ENCODE assay signal across 13 cellular contexts in genomic region chr9:92650839-92651621, GRCh38. TPM values are rescaled to one million over a fixed set of nuclear protein-coding genes. Genes with fewer than 3 reads are reported as not detected.
DNase-seq lines count a peak whose midpoint lies in the region; ATAC-seq and TF ChIP-seq lines count a peak whose summit lies in the region.
"Had no signal": no experiment of that assay in that cellular context is flagged by ENCODE, and none has a peak within 500 bp of the region (broad histone marks: within the 10 kb centered on the region; RNA-seq: fewer than 3 reads in every experiment).

No MANE protein-coding gene starts in this region.

- no peak for TF ChIP-seq CTCF in body of pancreas (IDR thresholded peaks at IDR 0.05)

- H3K4me1 ChIP-seq in body of pancreas (no peaks in the 10 kb centered on the region), rectal smooth muscle tissue (ENCODE audit: control insufficient read depth, insufficient read depth, low read length) (peaks cover 25% of the 10 kb centered on the region)
- no peaks in the 10 kb centered on the region for H3K4me1 ChIP-seq in CD4-positive, alpha-beta memory T cell (ENCODE audit: insufficient read depth, low read length)

- no peaks in the 10 kb centered on the region for H3K9me3 ChIP-seq in body of pancreas
- no peaks in the 10 kb centered on the region for H3K9me3 ChIP-seq in CD4-positive, alpha-beta memory T cell (ENCODE audit: control insufficient read depth in 1 of 2, low read length in 2 of 2)

- H3K9me3 Mint-ChIP-seq in CD4-positive, alpha-beta memory T cell = peaks cover 0 to 8% (median 4%) of the 10 kb centered on the region in 8 donors
- H3K9me3 Mint-ChIP-seq in stimulated activated memory B cell treated with anti-CD40 and anti-IgM and Interleukin-4, amounts not matched to agents 10 μg/mL and 1 μg/mL and 100 μg/mL, for 72 hours = peaks cover 10% of the 10 kb centered on the region
- H3K9me3 Mint-ChIP-seq: nephron, WTC11 had no signal

- DNase-seq in GM04503 (ENCODE audit: low read depth) (peak; percentile 49), body of pancreas (peak in 2 of 4 donors; percentile 17 to 45), left ventricle myocardium superior (peak; percentile 82), HEK293T (ENCODE audit: extremely low spot score) (no peak)
- DNase-seq in CD4-positive, alpha-beta memory T cell = no peak
- DNase-seq: activated gamma-delta T cell; Kasumi-1; stimulated activated CD4-positive, alpha-beta T cell treated with anti-CD3 and anti-CD28 coated beads, Interleukin-2, amount 100 ng/mL, for 24 hours had no signal

- H3K4me1 Mint-ChIP-seq in CD4-positive, alpha-beta memory T cell = peaks cover 0 to 4% (median under 1%) of the 10 kb centered on the region in 4 donors
- peaks cover 12% of the 10 kb centered on the region for H3K4me1 Mint-ChIP-seq in stimulated activated memory B cell treated with anti-CD40 and anti-IgM and Interleukin-4, amounts not matched to agents 10 μg/mL and 1 μg/mL and 100 μg/mL, for 72 hours
- H3K4me1 Mint-ChIP-seq: nephron, WTC11 had no signal

- H3K36me3 ChIP-seq in body of pancreas (replicated peaks in 1 of 2; ENCODE audit: insufficient read depth in 1 of 2, low read depth in 2 of 2) (peaks cover 0 to 11% of the 10 kb centered on the region in 2 donors), rectal smooth muscle tissue (ENCODE audit: control insufficient read depth, insufficient read depth, low read length) (peaks cover 23% of the 10 kb centered on the region)
- peaks cover 38% of the 10 kb centered on the region for H3K36me3 ChIP-seq in CD4-positive, alpha-beta memory T cell (ENCODE audit: insufficient read depth, low read length)

- peak overlapping the region in 1 of 7 donors; percentile 73 for H3K27ac Mint-ChIP-seq in CD4-positive, alpha-beta memory T cell
- no peak overlapping the region for H3K27ac Mint-ChIP-seq in stimulated activated memory B cell treated with anti-CD40 and anti-IgM and Interleukin-4, amounts not matched to agents 10 μg/mL and 1 μg/mL and 100 μg/mL, for 72 hours
- H3K27ac Mint-ChIP-seq: nephron, WTC11 had no signal

- 80 to 87% methylated on average over 9 to 10 of the region's 10 CpGs for WGBS in body of pancreas, 2 donors

- intact Hi-C loops in body of pancreas (cut with DNase I) = no loop called here
- intact Hi-C loops in left ventricle myocardium superior (cut with micrococcal nuclease) = no loop called here
- intact Hi-C loops in CD4-positive, alpha-beta memory T cell (cut with micrococcal nuclease) = no loop called here

- no peaks in the 10 kb centered on the region for H3K27me3 Mint-ChIP-seq in CD4-positive, alpha-beta memory T cell
- H3K27me3 Mint-ChIP-seq in stimulated activated memory B cell treated with anti-CD40 and anti-IgM and Interleukin-4, amounts not matched to agents 10 μg/mL and 1 μg/mL and 100 μg/mL, for 72 hours = no peaks in the 10 kb centered on the region

- no peak overlapping the region for H3K27ac ChIP-seq in body of pancreas
- H3K27ac ChIP-seq in rectal smooth muscle tissue (ENCODE audit: low read depth, low read length) = peak overlapping the region; percentile 77
- H3K27ac ChIP-seq in CD4-positive, alpha-beta memory T cell (ENCODE audit: low read depth, low read length) = no peak overlapping the region

- ATAC-seq in body of pancreas = peak; percentile 35
- ATAC-seq in left ventricle myocardium superior = peak; percentile 93
- no peak for ATAC-seq in stimulated activated memory B cell treated with anti-CD40 and anti-IgM and Interleukin-4, amounts not matched to agents 10 μg/mL and 1 μg/mL and 100 μg/mL, for 72 hours
- no peak for ATAC-seq in GM21786 (IDR thresholded peaks at IDR 0.05; ENCODE audit: unreplicated experiment)
- ATAC-seq: WTC11 had no signal

- H3K4me3 Mint-ChIP-seq in CD4-positive, alpha-beta memory T cell = no peak overlapping the region
- H3K4me3 Mint-ChIP-seq in stimulated activated memory B cell treated with anti-CD40 and anti-IgM and Interleukin-4, amounts not matched to agents 10 μg/mL and 1 μg/mL and 100 μg/mL, for 72 hours = no peak overlapping the region
- H3K4me3 Mint-ChIP-seq: nephron, WTC11 had no signal

- CTCF ChIA-PET in CD4-positive, alpha-beta memory T cell (lab: Charles Lee; ENCODE audit: partially characterized antibody) = no interaction called here
- CTCF ChIA-PET in HEK293T (lab: Yijun Ruan, JAX) = no interaction called here

- TF ChIP-seq POLR2A in body of pancreas (IDR thresholded peaks at IDR 0.05) = no peak

- H3K27me3 ChIP-seq in body of pancreas (no peaks in the 10 kb centered on the region), rectal smooth muscle tissue (ENCODE audit: control insufficient read depth, insufficient read depth, low read length) (no peaks in the 10 kb centered on the region)
- no peaks in the 10 kb centered on the region for H3K27me3 ChIP-seq in CD4-positive, alpha-beta memory T cell (ENCODE audit: insufficient read depth, low read length)

- no peak overlapping the region for H3K4me3 ChIP-seq in body of pancreas
- no peak overlapping the region for H3K4me3 ChIP-seq in rectal smooth muscle tissue (ENCODE audit: low read length)
- H3K4me3 ChIP-seq in CD4-positive, alpha-beta memory T cell (ENCODE audit: low read length in 2 of 2) = no peak overlapping the region

- no peak overlapping the region for H3K9ac ChIP-seq in rectal smooth muscle tissue (ENCODE audit: low read length)

- POLR2A ChIA-PET in CD4-positive, alpha-beta memory T cell (lab: Charles Lee; ENCODE audit: partially characterized antibody) = interaction anchor here (1.7 kb wide), 1 partner anchor 19 kb away, joined by 6 read pairs; the partner anchor contains the start of gene IPPK
- POLR2A ChIA-PET in HEK293T (lab: Yijun Ruan, JAX) = no interaction called here

- peaks cover 51 to 67% of the 10 kb centered on the region in 2 donors for H3K36me3 Mint-ChIP-seq in CD4-positive, alpha-beta memory T cell
- peaks cover 91% of the 10 kb centered on the region for H3K36me3 Mint-ChIP-seq in stimulated activated memory B cell treated with anti-CD40 and anti-IgM and Interleukin-4, amounts not matched to agents 10 μg/mL and 1 μg/mL and 100 μg/mL, for 72 hours

TF ChIP-seq in HEK293T, 16 proteins besides CTCF, POLR2A, EP300 and RAD21:
- TF ChIP-seq FOXA1 (IDR thresholded peaks at IDR 0.05) (no peak), L3MBTL2 (conservative IDR thresholded peaks at IDR 0.05) (no peak), FOXM1 (IDR thresholded peaks at IDR 0.05; ENCODE audit: borderline replicate concordance) (no peak), ELF4 (IDR thresholded peaks at IDR 0.05) (no peak), NFRKB (IDR thresholded peaks at IDR 0.05) (no peak)
TF ChIP-seq in HEK293T: peak in this region for 0.

RNA-seq across cellular contexts. Expression of gene IPPK, which starts 18.9 kb away (rescaled TPM):
- total RNA-seq in body of pancreas (1 to 10 TPM; 2.9 to 6.3 TPM), left ventricle myocardium superior (7.6 TPM)
- total RNA-seq in CD4-positive, alpha-beta memory T cell = 1 to 10 TPM; 7.2 to 7.9 TPM
- polyA plus RNA-seq in CD4-positive, alpha-beta memory T cell = 1 to 10 TPM; 6.3 to 7.5 TPM

Comparison
In these comparisons a context has a peak if more than half of its experiments do, and no peak if none do; other contexts are left out.
1. DNase-seq: peak in GM04503 (single experiment) and left ventricle myocardium superior (single experiment); none in CD4-positive, alpha-beta memory T cell (0 of 5) and HEK293T (single experiment).
2. ATAC-seq: peak in body of pancreas (single experiment) and left ventricle myocardium superior (single experiment); none in stimulated activated memory B cell treated with anti-CD40 and anti-IgM and Interleukin-4, amounts not matched to agents 10 μg/mL and 1 μg/mL and 100 μg/mL, for 72 hours (single experiment) and GM21786 (single experiment).